Comparison of ENCODE assay signal across 8 cellular contexts in genomic region chr1:150072959-150073358, GRCh38. TPM values are rescaled to one million over a fixed set of nuclear protein-coding genes. Genes with fewer than 3 reads are reported as not detected.
DNase-seq lines count a peak whose midpoint lies in the region; FAIRE-seq and TF ChIP-seq lines count a peak whose summit lies in the region.
"Had no signal": no experiment of that assay in that cellular context is flagged by ENCODE, and none has a peak within 500 bp of the region (broad histone marks: within the 10 kb centered on the region; RNA-seq: fewer than 3 reads in every experiment).

No MANE protein-coding gene starts in this region.

- H3K27me3 Mint-ChIP-seq in astrocyte (ENCODE audit: low read depth, unreplicated experiment): no peaks in the 10 kb centered on the region
- no peaks in the 10 kb centered on the region for H3K27me3 Mint-ChIP-seq in Caco-2 (ENCODE audit: insufficient read depth, unreplicated experiment)

- CTCF ChIA-PET in Caco-2 (lab: Charles Lee): interaction anchor here (0.6 to 2.0 kb wide), 3 partner anchors 96 to 145 kb away, joined by 4 to 5 read pairs (median 4); no protein-coding TSS in a partner anchor

- H3K4me3 ChIP-seq in astrocyte (ENCODE audit: insufficient read depth, low read depth, low read length) (no peak overlapping the region), H7 (ENCODE audit: insufficient read depth, low read depth, low read length) (no peak overlapping the region), Caco-2 (ENCODE audit: low read depth, low read length) (no peak overlapping the region)
- H3K4me3 ChIP-seq: SK-N-MC had no signal

- H3K36me3 ChIP-seq in astrocyte (ENCODE audit: insufficient read depth, low read length) (peaks cover 22% of the 10 kb centered on the region), H7 (replicated peaks; ENCODE audit: control insufficient read depth, insufficient read depth, low read length) (peaks cover 1% of the 10 kb centered on the region), Caco-2 (ENCODE audit: control insufficient read depth, insufficient read depth, low read length) (no peaks in the 10 kb centered on the region)

- no peak overlapping the region for H3K4me2 ChIP-seq in astrocyte (ENCODE audit: low read length)

- H4K20me1 ChIP-seq in astrocyte (ENCODE audit: insufficient read depth, low read length): no peaks in the 10 kb centered on the region

- no TSS peak for BruUV-seq in Caco-2 (replicated peaks; lab: Mats Ljungman, UMichigan)

- H3K4me3 Mint-ChIP-seq in astrocyte (ENCODE audit: unreplicated experiment) (no peak overlapping the region), Caco-2 (ENCODE audit: unreplicated experiment) (no peak overlapping the region)

- no peak for FAIRE-seq in astrocyte (lab: Jason Lieb, UNC)

- POLR2A ChIA-PET in Caco-2 (lab: Charles Lee): no interaction called here

- H3K9ac ChIP-seq in astrocyte (ENCODE audit: low read length): no peak overlapping the region

- H3K9me3 ChIP-seq in astrocyte (ENCODE audit: insufficient read depth, low read depth, low read length) (no peaks in the 10 kb centered on the region), Caco-2 (no peaks in the 10 kb centered on the region)

- intact Hi-C loops in Caco-2 (cut with micrococcal nuclease; ENCODE audit: unreplicated experiment): loop anchor here (1.0 kb wide), 1 partner anchor 96 kb away; no protein-coding TSS in a partner anchor

- H3K27ac Mint-ChIP-seq in astrocyte (ENCODE audit: unreplicated experiment): no peak overlapping the region
- no peak overlapping the region for H3K27ac Mint-ChIP-seq in Caco-2 (ENCODE audit: unreplicated experiment)

- no peak overlapping the region for H2AFZ ChIP-seq in astrocyte (ENCODE audit: low read depth, low read length)

- H3K79me2 ChIP-seq in astrocyte (ENCODE audit: insufficient read depth, low read length): peaks cover 21% of the 10 kb centered on the region

- no peaks in the 10 kb centered on the region for H3K27me3 ChIP-seq in astrocyte (ENCODE audit: insufficient read depth, low read length)
- H3K27me3 ChIP-seq in H7 (ENCODE audit: control insufficient read depth, insufficient read depth, low read length): no peaks in the 10 kb centered on the region
- no peaks in the 10 kb centered on the region for H3K27me3 ChIP-seq in Caco-2 (replicated peaks; ENCODE audit: control insufficient read depth, insufficient read depth, low read length)

- DNase-seq in ELR (ENCODE audit: low read depth): peak; percentile 62
- peak; percentile 23 for DNase-seq in LHCN-M2 (ENCODE audit: low read depth)
- no peak for DNase-seq in astrocyte (ENCODE audit: low read depth)
- peak; percentile 26 for DNase-seq in medulla oblongata (ENCODE audit: extremely low spot score)
- DNase-seq in NCI-H82 (lab: John Stamatoyannopoulos, UW): no peak
- no peak for DNase-seq in H7
- DNase-seq in Caco-2: no peak

- no peak overlapping the region for H3K27ac ChIP-seq in astrocyte (ENCODE audit: low read depth, low read length)
- H3K27ac ChIP-seq: SK-N-MC had no signal

- H3K4me1 Mint-ChIP-seq in astrocyte (ENCODE audit: low read depth, unreplicated experiment) (peaks cover 4% of the 10 kb centered on the region), Caco-2 (ENCODE audit: low read depth, unreplicated experiment) (peaks cover 7% of the 10 kb centered on the region)

- no peaks in the 10 kb centered on the region for H3K4me1 ChIP-seq in astrocyte (ENCODE audit: insufficient read depth, low read length)
- no peaks in the 10 kb centered on the region for H3K4me1 ChIP-seq in Caco-2

- peak; percentile 28 for TF ChIP-seq CTCF in astrocyte (IDR thresholded peaks at IDR 0.05; ENCODE audit: insufficient read depth, low read depth, low read length)
- TF ChIP-seq CTCF in Caco-2 (IDR thresholded peaks at IDR 0.05; ENCODE audit: insufficient read depth in 1 of 2, low read depth in 1 of 2, low read length in 1 of 2, severe bottlenecking in 1 of 2, unreplicated experiment in 1 of 2): peak in 1 of 2 experiments; percentile 20

- H3K9me3 Mint-ChIP-seq in astrocyte (ENCODE audit: unreplicated experiment) (no peaks in the 10 kb centered on the region), Caco-2 (ENCODE audit: unreplicated experiment) (no peaks in the 10 kb centered on the region)

- no peaks in the 10 kb centered on the region for H3K36me3 Mint-ChIP-seq in astrocyte (ENCODE audit: low read depth, unreplicated experiment)
- H3K36me3 Mint-ChIP-seq in Caco-2 (ENCODE audit: insufficient read depth, unreplicated experiment): peaks cover 22% of the 10 kb centered on the region

RNA-seq across cellular contexts. Expression of gene VPS45, which starts 5.4 kb away (rescaled TPM):
- 39.8 and 41.4 TPM in 2 replicates for total RNA-seq in LHCN-M2 (2014; rRNA removed)
- 26.1 TPM for polyA plus RNA-seq in LHCN-M2 (2012)
- total RNA-seq in astrocyte: 33.8 and 34.0 TPM in 2 replicates
- 49.7 and 54.0 TPM in 2 replicates for total RNA-seq in H7 (2014; rRNA removed; shearing (Covaris generic))
- 19.8 and 25.0 TPM in 2 replicates for total RNA-seq in Caco-2 (2022)

Comparison
In these comparisons a context has a peak if more than half of its experiments do, and no peak if none do; other contexts are left out.
1. DNase-seq: peak in ELR (single experiment), LHCN-M2 (single experiment) and medulla oblongata (single experiment); none in astrocyte (single experiment), NCI-H82 (single experiment), H7 (single experiment) and Caco-2 (0 of 2).